9 cellular contexts compared by ENCODE assay signal in the genomic region with DNA sequence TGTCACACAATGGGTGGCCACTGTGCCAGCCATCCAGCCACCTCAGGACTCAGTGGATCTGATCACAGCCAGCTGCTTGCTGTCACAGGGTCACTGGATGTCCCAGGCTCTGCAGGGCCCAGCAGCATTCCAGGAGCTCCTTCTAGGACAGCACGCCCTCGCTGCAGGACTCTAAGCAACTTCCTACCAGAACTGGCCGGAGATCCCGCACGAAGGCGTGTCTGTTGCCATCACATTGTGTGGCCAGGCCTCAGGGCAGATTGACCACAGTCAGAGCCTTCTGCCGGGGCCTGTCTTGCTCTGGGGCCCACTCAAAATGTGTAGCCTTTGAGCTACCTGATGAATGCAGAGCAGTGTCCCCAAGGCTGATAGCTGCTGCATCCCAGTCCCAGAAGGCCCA. TPM values are rescaled to one million over a fixed set of nuclear protein-coding genes. Genes with fewer than 3 reads are reported as not detected.
"Had no signal": no experiment of that assay in that cellular context is flagged by ENCODE, and none has a peak within 500 bp of the region (broad histone marks: within the 10 kb centered on the region; RNA-seq: fewer than 3 reads in every experiment).

No MANE protein-coding gene starts in this region.

- H3K36me3 ChIP-seq: HAP-1 had no signal

- ATAC-seq: HCT116 had no signal

- H2AFZ ChIP-seq: GM23248 had no signal

- H3K4me1 ChIP-seq: HAP-1 had no signal

- DNase-seq: GM23248, GOT3, H7, HFFc6 had no signal

- H3K9me3 ChIP-seq: HAP-1 had no signal

- H3K4me3 ChIP-seq: GM23248, HAP-1 had no signal

- H3K27ac ChIP-seq: GM23248 had no signal

- H3K9ac ChIP-seq: GM23248 had no signal

RNA-seq across cellular contexts. Expression of gene DNAJB8, which starts 24.6 kb away (rescaled TPM):
- total RNA-seq: GM23248, H4, H7, HFFc6, HT-29 had no signal
- polyA plus RNA-seq: GM23248, IgD-negative memory B cell had no signal
